Comparison of ENCODE assay signal across 8 cellular contexts in genomic region chr1:15836772-15837669, GRCh38. TPM values are rescaled to one million over a fixed set of nuclear protein-coding genes. Genes with fewer than 3 reads are reported as not detected.
DNase-seq lines count a peak whose midpoint lies in the region; ATAC-seq, FAIRE-seq and TF ChIP-seq lines count a peak whose summit lies in the region.

No MANE protein-coding gene starts in this region.

- peaks cover 2% of the 10 kb centered on the region for H3K9me3 Mint-ChIP-seq in neural progenitor cell

- H3K4me2 ChIP-seq in neural progenitor cell: no peak overlapping the region

- H3K4me3 ChIP-seq in neural progenitor cell (no peak overlapping the region), thyroid gland (replicated peaks in 1 of 3) (no peak overlapping the region)

- peaks cover 25% of the 10 kb centered on the region for H3K4me1 Mint-ChIP-seq in neural progenitor cell

- H3K27ac Mint-ChIP-seq in neural progenitor cell: no peak overlapping the region

- ATAC-seq in GM19372 (IDR thresholded peaks at IDR 0.05; ENCODE audit: low read depth, unreplicated experiment) (peak; percentile 28), GM18517 (IDR thresholded peaks at IDR 0.05; ENCODE audit: unreplicated experiment) (no peak)

- peak overlapping the region; percentile 100 for H3K27ac ChIP-seq in VCaP
- no peak overlapping the region for H3K27ac ChIP-seq in neural progenitor cell
- H3K27ac ChIP-seq in thyroid gland: peak overlapping the region; percentile 95 to 100 (median 97)

- intact Hi-C loops in thyroid gland (cut with DNase I): no loop called here

- TF ChIP-seq POLR2A in thyroid gland (IDR thresholded peaks at IDR 0.05): no peak

- peak overlapping the region; percentile 49 for H3K4me3 Mint-ChIP-seq in neural progenitor cell

- H3K27me3 Mint-ChIP-seq in neural progenitor cell (ENCODE audit: insufficient read depth, low read depth): peaks cover 4% of the 10 kb centered on the region

- no peaks in the 10 kb centered on the region for H3K9me3 ChIP-seq in neural progenitor cell (ENCODE audit: low read depth)
- H3K9me3 ChIP-seq in thyroid gland: no peaks in the 10 kb centered on the region

- H3K9ac ChIP-seq in neural progenitor cell: no peak overlapping the region

- H2AFZ ChIP-seq in neural progenitor cell (replicated peaks): no peak overlapping the region

- no peak for FAIRE-seq in RCC 7860 (lab: Jason Lieb, UNC)

- H3K27me3 ChIP-seq in neural progenitor cell: no peaks in the 10 kb centered on the region
- no peaks in the 10 kb centered on the region for H3K27me3 ChIP-seq in thyroid gland

- DNase-seq in effector CD4-positive, alpha-beta T cell: peak; percentile 45
- DNase-seq in neural progenitor cell (ENCODE audit: low spot score) (peak; percentile 25), thyroid gland (no peak), HuH-7.5 (ENCODE audit: low spot score) (no peak), RCC 7860 (ENCODE audit: low spot score) (no peak)

- WGBS in thyroid gland, 2 donors: 67 to 68% methylated on average over 57 to 59 of the region's 62 CpGs

- H3K4me1 ChIP-seq in neural progenitor cell (peaks cover 6% of the 10 kb centered on the region), thyroid gland (peaks cover 13 to 16% of the 10 kb centered on the region in 2 donors)

- peaks cover 55% of the 10 kb centered on the region for H3F3A ChIP-seq in neural progenitor cell (ENCODE audit: low read depth)

- peaks cover 21% of the 10 kb centered on the region for H3K79me2 ChIP-seq in neural progenitor cell (ENCODE audit: low read depth)

- H3K36me3 ChIP-seq in neural progenitor cell: no peaks in the 10 kb centered on the region
- no peaks in the 10 kb centered on the region for H3K36me3 ChIP-seq in thyroid gland

- no peaks in the 10 kb centered on the region for H4K20me1 ChIP-seq in neural progenitor cell (ENCODE audit: low read depth)

- TF ChIP-seq CTCF in VCaP (conservative IDR thresholded peaks at IDR 0.05) (no peak), neural progenitor cell (IDR thresholded peaks at IDR 0.05) (no peak), thyroid gland (IDR thresholded peaks at IDR 0.05) (no peak)

- peaks cover 4% of the 10 kb centered on the region for H3K36me3 Mint-ChIP-seq in neural progenitor cell

RNA-seq across cellular contexts. Expression of gene SPEN, which starts 10.5 kb away (rescaled TPM):
- 40.1 and 59.6 TPM in 2 replicates for total RNA-seq in neural progenitor cell (ENCODE audit: low replicate concordance)
- total RNA-seq in thyroid gland: 10 to 100 TPM; 40.7 to 97.0 (median 57.3) TPM

RNA-seq across cellular contexts. Expression of gene UQCRHL, which starts 29.6 kb away (rescaled TPM):
- total RNA-seq in neural progenitor cell (ENCODE audit: low replicate concordance) (2.8 and 4.8 TPM in 2 replicates), thyroid gland (1 to 10 TPM in 2 of 4 donors, under 1 TPM in 2; 0.81 to 1.3 (median 1.00) TPM)

Comparison
In these comparisons a context has a peak if more than half of its experiments do, and no peak if none do; other contexts are left out.
1. DNase-seq: peak in effector CD4-positive, alpha-beta T cell (single experiment) and neural progenitor cell (single experiment); none in thyroid gland (0 of 2), HuH-7.5 (single experiment) and RCC 7860 (single experiment).